Comparison of ENCODE assay signal across 9 cellular contexts in genomic region chr2:31318360-31319336, GRCh38.
DNase-seq lines count a peak whose midpoint lies in the region; ATAC-seq, FAIRE-seq and TF ChIP-seq lines count a peak whose summit lies in the region.
"Had no signal": no experiment of that assay in that cellular context is flagged by ENCODE, and none has a peak within 500 bp of the region (broad histone marks: within the 10 kb centered on the region; RNA-seq: fewer than 3 reads in every experiment).

No MANE protein-coding gene starts in this region.

- FAIRE-seq in H54 (lab: Jason Lieb, UNC), result peak; percentile 80
- FAIRE-seq: endometrium had no signal

- peak overlapping the region; percentile 13 for H3K27ac Mint-ChIP-seq in activated naive CD8-positive, alpha-beta T cell

- H3K4me1 Mint-ChIP-seq in activated naive CD8-positive, alpha-beta T cell (ENCODE audit: low read depth), result peaks cover 54% of the 10 kb centered on the region

- ATAC-seq in HG03439 (IDR thresholded peaks at IDR 0.05; ENCODE audit: unreplicated experiment), result no peak

- no peaks in the 10 kb centered on the region for H3K27me3 Mint-ChIP-seq in activated naive CD8-positive, alpha-beta T cell

- peak overlapping the region; percentile 36 for H3K4me3 Mint-ChIP-seq in activated naive CD8-positive, alpha-beta T cell

- DNase-seq in EH (ENCODE audit: low read depth) (peak; percentile 89), H54 (ENCODE audit: insufficient read length, low spot score) (peak; percentile 66), NOMO-1 treated with DMSO at 0.1 percent for 48 hours (lab: John Stamatoyannopoulos, UW; ENCODE audit: unreplicated experiment) (peak; percentile 57), myocyte (ENCODE audit: low read depth) (peak; percentile 86), NCI-H446 treated with DMSO at 0.1 percent for 48 hours (lab: John Stamatoyannopoulos, UW) (no peak), NCI-H2171 (lab: John Stamatoyannopoulos, UW) (no peak)

- H3K36me3 Mint-ChIP-seq in activated naive CD8-positive, alpha-beta T cell, result no peaks in the 10 kb centered on the region

- no peaks in the 10 kb centered on the region for H3K9me3 Mint-ChIP-seq in activated naive CD8-positive, alpha-beta T cell (ENCODE audit: low read depth)

- TF ChIP-seq POLR2A in H54 (IDR thresholded peaks at IDR 0.05; ENCODE audit: low read depth, low read length), result no peak

Comparison
In these comparisons a context has a peak if more than half of its experiments do, and no peak if none do; other contexts are left out.
1. DNase-seq: peak in EH (single experiment), H54 (single experiment), NOMO-1 treated with DMSO at 0.1 percent for 48 hours (single experiment) and myocyte (single experiment); none in NCI-H446 treated with DMSO at 0.1 percent for 48 hours (single experiment) and NCI-H2171 (single experiment).